8 cellular contexts compared by ENCODE assay signal in the genomic region with DNA sequence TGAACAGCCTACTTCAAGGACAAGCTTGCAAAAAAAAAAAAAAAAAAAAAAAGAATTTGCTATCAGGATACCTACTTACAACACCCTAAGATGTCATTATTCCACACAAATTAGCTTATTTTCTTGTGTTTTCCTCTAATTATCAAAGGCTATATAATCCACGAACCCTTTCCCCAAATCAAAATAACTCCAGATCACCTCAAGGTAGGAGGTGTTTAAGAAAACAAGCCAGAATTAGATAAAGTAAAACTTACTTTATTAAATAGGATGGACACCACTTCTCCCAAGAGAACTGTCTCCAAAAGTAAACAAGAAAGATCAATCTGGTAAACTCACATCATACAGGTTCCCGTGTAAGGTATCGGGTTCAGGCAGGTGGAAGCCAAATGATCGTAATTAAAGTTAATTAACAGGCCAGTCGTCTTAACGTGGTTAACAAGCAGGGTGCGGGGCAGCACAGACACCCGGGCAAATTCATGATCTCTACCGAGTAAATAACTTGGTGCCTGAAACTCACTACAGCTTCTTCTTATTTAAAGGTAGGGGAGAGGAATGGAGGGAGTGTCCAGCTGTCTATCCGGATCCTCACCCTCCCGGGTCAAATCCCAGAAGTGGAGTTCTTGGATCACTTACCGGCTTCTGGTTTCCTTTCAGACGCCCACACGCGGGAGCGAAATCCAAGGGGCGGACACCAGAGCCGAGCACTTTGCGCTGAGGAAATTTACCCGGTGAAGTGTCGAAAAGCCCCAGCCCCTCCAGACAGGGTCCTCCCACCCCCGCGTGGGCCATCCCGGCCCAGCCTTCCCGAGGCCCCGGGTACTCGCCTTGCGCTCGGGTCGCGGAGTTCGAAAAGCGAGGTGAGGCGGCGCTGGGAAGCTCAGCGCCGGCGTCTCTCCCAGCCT. TPM values are rescaled to one million over a fixed set of nuclear protein-coding genes. Genes with fewer than 3 reads are reported as not detected.
DNase-seq lines count a peak whose midpoint lies in the region; ATAC-seq and TF ChIP-seq lines count a peak whose summit lies in the region.

No MANE protein-coding gene starts in this region.

- H3K27me3 ChIP-seq in ovary = no peaks in the 10 kb centered on the region
- no peaks in the 10 kb centered on the region for H3K27me3 ChIP-seq in transverse colon

- peaks cover 2% of the 10 kb centered on the region for H3K27me3 Mint-ChIP-seq in glutamatergic neuron (ENCODE audit: unreplicated experiment)

- in situ Hi-C loops in transverse colon (cut with MboI; ENCODE audit: low pct_ligation_motif_present in 1 of 4, low pct_unique_long_range_greater_than_20kb in 1 of 4, low sequenced_read_pairs in 3 of 4) = no loop called here

- TF ChIP-seq EP300 in ovary (IDR thresholded peaks at IDR 0.05) (no peak), transverse colon (IDR thresholded peaks at IDR 0.05; ENCODE audit: low read depth) (no peak)

- H3K4me3 ChIP-seq in ovary (peak overlapping the region; percentile 41), transverse colon (peak overlapping the region; percentile 69 to 99 (median 82))

- no peaks in the 10 kb centered on the region for H3K36me3 ChIP-seq in ovary
- H3K36me3 ChIP-seq in transverse colon = no peaks in the 10 kb centered on the region

- WGBS in ovary, 3 donors = 1 to 2% (median 1%) methylated on average over 37 to 38 of the region's 38 CpGs
- 4 to 9% methylated on average over 8 to 23 of the region's 38 CpGs for WGBS in transverse colon (ENCODE audit: low coverage in 1 of 2), 2 donors

- H3K9me3 ChIP-seq in ovary = peaks cover 0 to 3% of the 10 kb centered on the region in 2 donors
- no peaks in the 10 kb centered on the region for H3K9me3 ChIP-seq in transverse colon

- H3K27ac Mint-ChIP-seq in glutamatergic neuron (ENCODE audit: unreplicated experiment) = no peak overlapping the region

- DNase-seq in NCI-H226 (peak; percentile 74), glutamatergic neuron (peak; percentile 45), ovary (peak in 2 of 5 donors; percentile 22 to 35), transverse colon (peak; percentile 55), NCI-H1436 treated with DMSO at 0.1 percent for 48 hours (lab: John Stamatoyannopoulos, UW) (no peak)
- DNase-seq in activated effector memory CD4-positive, alpha-beta T cell treated with anti-CD3 and anti-CD28 coated beads, Interleukin-2, amount 50 U/mL, for 16 hours = peak; percentile 84

- H3K9me3 Mint-ChIP-seq in glutamatergic neuron (ENCODE audit: unreplicated experiment) = peaks cover 5% of the 10 kb centered on the region

- peaks cover 4% of the 10 kb centered on the region for H3K36me3 Mint-ChIP-seq in glutamatergic neuron (ENCODE audit: unreplicated experiment)

- intact Hi-C loops in ovary (cut with DNase I) = no loop called here
- intact Hi-C loops in transverse colon (cut with DNase I; ENCODE audit: low total_unique reads) = no loop called here

- H3K27ac ChIP-seq in ovary (peak overlapping the region in 1 of 2 donors; percentile 50), transverse colon (peak overlapping the region; percentile 88 to 98 (median 94))

- H3K4me3 Mint-ChIP-seq in glutamatergic neuron (ENCODE audit: unreplicated experiment) = peak overlapping the region; percentile 86

- ATAC-seq in GM18519 (IDR thresholded peaks at IDR 0.05; ENCODE audit: low FRiP score, unreplicated experiment) (peak; percentile 1), HG02759 (IDR thresholded peaks at IDR 0.05; ENCODE audit: unreplicated experiment) (peak; percentile 43)

- no peak for TF ChIP-seq POLR2A in ovary (IDR thresholded peaks at IDR 0.05)
- peak; percentile 39 for TF ChIP-seq POLR2A in transverse colon (IDR thresholded peaks at IDR 0.05)

- H3K4me1 ChIP-seq in ovary (ENCODE audit: insufficient read depth) (peaks cover 2% of the 10 kb centered on the region), transverse colon (peaks cover 0 to 22% (median 6%) of the 10 kb centered on the region in 4 donors)

- no peak for TF ChIP-seq CTCF in glutamatergic neuron (IDR thresholded peaks at IDR 0.05; ENCODE audit: partially characterized antibody, unreplicated experiment)
- TF ChIP-seq CTCF in ovary (IDR thresholded peaks at IDR 0.05) = no peak
- TF ChIP-seq CTCF in transverse colon (IDR thresholded peaks at IDR 0.05) = no peak

- H3K4me1 Mint-ChIP-seq in glutamatergic neuron (ENCODE audit: low read depth, unreplicated experiment) = no peaks in the 10 kb centered on the region

RNA-seq across cellular contexts. Expression of a gene that starts 0.7 kb away (rescaled TPM):
- total RNA-seq in glutamatergic neuron (ENCODE audit: unreplicated experiment) (1.4 TPM), ovary (10 to 100 TPM in 2 of 7 donors, 1 to 10 TPM in 5; 1.8 to 77.3 (median 6.4) TPM), transverse colon (100 to 1,000 TPM in 1 of 4 donors, 10 to 100 TPM in 3; 42.3 to 108 (median 50.3) TPM)
- polyA plus RNA-seq in ovary = 1 to 10 TPM in 1 of 2 donors, under 1 TPM in 1; 0.76 to 3.3 TPM

RNA-seq across cellular contexts. Expression of a gene that starts 37.8 kb away (rescaled TPM):
- not detected for total RNA-seq in glutamatergic neuron (ENCODE audit: unreplicated experiment)
- total RNA-seq in ovary = 10 to 100 TPM in 1 of 7 donors, 1 to 10 TPM in 2, under 1 TPM in 2, not detected in 2; 0.94 to 14.8 (median 1.1) TPM
- under 1 TPM; 0.04 to 0.70 TPM for polyA plus RNA-seq in ovary
- 1 to 10 TPM in 1 of 4 donors, under 1 TPM in 1, not detected in 2; 0.68 to 1.3 TPM for total RNA-seq in transverse colon
